In genomic region chr6:115908906-115909559, GRCh38 we compare ENCODE assay signal across 18 cellular contexts.
"Had no signal": no experiment of that assay in that cellular context is flagged by ENCODE, and none has a peak within 500 bp of the region (broad histone marks: within the 10 kb centered on the region; RNA-seq: fewer than 3 reads in every experiment).

No MANE protein-coding gene starts in this region.

- H3K27ac Mint-ChIP-seq: activated naive CD8-positive, alpha-beta T cell treated with anti-CD3 and anti-CD28 coated beads for 36 hours; immature natural killer cell; naive thymus-derived CD8-positive, alpha-beta T cell had no signal

- H3K27me3 ChIP-seq: cardiac muscle cell, neutrophil, uterus had no signal

- H3K4me1 ChIP-seq: uterus had no signal

- H3K27ac ChIP-seq: cardiac muscle cell, neutrophil, uterus had no signal

- H3K4me3 ChIP-seq: cardiac muscle cell, lung, uterus had no signal

- H3K36me3 ChIP-seq: cardiac muscle cell, neutrophil, uterus had no signal

- H3K4me1 Mint-ChIP-seq: activated naive CD8-positive, alpha-beta T cell treated with anti-CD3 and anti-CD28 coated beads for 36 hours; immature natural killer cell; naive thymus-derived CD8-positive, alpha-beta T cell; stimulated activated naive CD8-positive, alpha-beta T cell treated with anti-CD3 and anti-CD28 coated beads, Interleukin-15, amount 100 ng/mL, for 72 hours had no signal

- H3K27me3 Mint-ChIP-seq: stimulated activated naive CD8-positive, alpha-beta T cell treated with anti-CD3 and anti-CD28 coated beads, Interleukin-15, amount 100 ng/mL, for 72 hours had no signal

- DNase-seq: activated CD4-positive, alpha-beta T cell treated with anti-CD3 and anti-CD28 coated beads, Interleukin-2, amount 50 U/mL, for 4 hours; activated CD4-positive, CD25-positive, alpha-beta regulatory T cell treated with anti-CD3 and anti-CD28 coated beads, Interleukin-2, amount 50 U/mL, for 72 hours; activated gamma-delta T cell treated with Interleukin-2 at 50 U/mL for 16 hours; activated naive CD8-positive, alpha-beta T cell treated with anti-CD3 and anti-CD28 coated beads for 36 hours; activated T-cell treated with anti-CD3 and anti-CD28 coated beads, Interleukin-2, amount 50 U/mL, for 4 hours; anterior cingulate cortex; foreskin fibroblast; immature natural killer cell; left cardiac atrium; naive thymus-derived CD8-positive, alpha-beta T cell; stimulated activated CD4-positive, alpha-beta T cell treated with anti-CD3 and anti-CD28 coated beads, Interleukin-4, amount 100 ng/mL, for 4 hours; stimulated activated naive CD8-positive, alpha-beta T cell treated with anti-CD3 and anti-CD28 coated beads, Interleukin-15, amount 100 ng/mL, for 72 hours; uterus had no signal

- H3K9me3 Mint-ChIP-seq: activated naive CD8-positive, alpha-beta T cell treated with anti-CD3 and anti-CD28 coated beads for 36 hours; activated T-cell treated with anti-CD3 and anti-CD28 coated beads, Interleukin-2, amount 50 U/mL, for 4 hours; stimulated activated naive CD8-positive, alpha-beta T cell treated with anti-CD3 and anti-CD28 coated beads, Interleukin-15, amount 100 ng/mL, for 72 hours had no signal

- H3K9me3 ChIP-seq: neutrophil, uterus had no signal

- H3K4me3 Mint-ChIP-seq: activated naive CD8-positive, alpha-beta T cell treated with anti-CD3 and anti-CD28 coated beads for 36 hours; activated T-cell treated with anti-CD3 and anti-CD28 coated beads, Interleukin-2, amount 50 U/mL, for 4 hours; immature natural killer cell; naive thymus-derived CD8-positive, alpha-beta T cell; stimulated activated naive CD8-positive, alpha-beta T cell treated with anti-CD3 and anti-CD28 coated beads, Interleukin-15, amount 100 ng/mL, for 72 hours had no signal

- ATAC-seq: activated T-cell treated with anti-CD3 and anti-CD28 coated beads, Interleukin-2, amount 50 U/mL, for 4 hours; esophagus mucosa; left cardiac atrium; naive thymus-derived CD8-positive, alpha-beta T cell; stimulated activated naive CD8-positive, alpha-beta T cell treated with anti-CD3 and anti-CD28 coated beads, Interleukin-15, amount 100 ng/mL, for 72 hours had no signal

- FAIRE-seq: endometrium had no signal

- H3K36me3 Mint-ChIP-seq: activated naive CD8-positive, alpha-beta T cell treated with anti-CD3 and anti-CD28 coated beads for 36 hours; immature natural killer cell; naive thymus-derived CD8-positive, alpha-beta T cell had no signal
